In the genomic region with DNA sequence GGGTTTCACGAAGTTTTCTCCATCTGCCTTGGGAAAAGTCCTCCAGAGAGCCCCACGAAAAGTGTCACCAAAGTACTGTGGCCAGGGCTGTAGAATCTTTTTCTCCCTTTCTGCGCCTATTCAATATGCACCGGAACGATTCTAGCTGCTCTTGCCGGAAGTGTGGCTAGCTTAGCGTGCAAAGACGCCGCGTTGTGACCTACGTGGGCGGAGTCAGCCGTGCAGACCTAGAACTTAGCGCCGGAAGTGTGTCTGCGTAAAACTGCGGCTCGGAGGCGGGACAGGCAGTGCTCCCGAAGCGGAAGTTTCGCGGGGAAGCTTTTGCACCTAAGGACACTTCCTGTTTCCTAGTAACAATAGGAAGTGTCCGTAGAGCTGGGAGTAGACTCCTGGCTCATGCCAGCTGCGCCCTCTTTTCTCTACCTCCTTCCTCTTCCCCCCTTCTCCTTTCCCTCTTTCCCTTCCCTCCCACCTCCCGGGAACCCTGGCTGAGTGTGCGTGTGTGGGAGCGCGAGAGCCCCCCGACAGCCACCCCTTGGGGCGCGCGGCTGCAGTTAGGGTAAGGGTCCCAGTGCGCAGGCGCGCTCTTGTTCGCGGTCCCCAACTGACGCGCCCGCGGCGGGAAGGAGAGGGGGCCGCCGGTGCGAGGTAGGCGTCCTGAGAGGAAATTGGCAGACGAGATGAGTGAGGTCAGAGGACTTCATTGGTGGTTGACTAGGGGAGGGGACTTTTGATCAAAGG, we compare ENCODE assay signal across 1 cellular context.
A peak's percentile ranks its signal among the peaks of the same experiment; 100 is the strongest.
TF ChIP-seq lines count a peak whose summit lies in the region.

A gene with protein sequence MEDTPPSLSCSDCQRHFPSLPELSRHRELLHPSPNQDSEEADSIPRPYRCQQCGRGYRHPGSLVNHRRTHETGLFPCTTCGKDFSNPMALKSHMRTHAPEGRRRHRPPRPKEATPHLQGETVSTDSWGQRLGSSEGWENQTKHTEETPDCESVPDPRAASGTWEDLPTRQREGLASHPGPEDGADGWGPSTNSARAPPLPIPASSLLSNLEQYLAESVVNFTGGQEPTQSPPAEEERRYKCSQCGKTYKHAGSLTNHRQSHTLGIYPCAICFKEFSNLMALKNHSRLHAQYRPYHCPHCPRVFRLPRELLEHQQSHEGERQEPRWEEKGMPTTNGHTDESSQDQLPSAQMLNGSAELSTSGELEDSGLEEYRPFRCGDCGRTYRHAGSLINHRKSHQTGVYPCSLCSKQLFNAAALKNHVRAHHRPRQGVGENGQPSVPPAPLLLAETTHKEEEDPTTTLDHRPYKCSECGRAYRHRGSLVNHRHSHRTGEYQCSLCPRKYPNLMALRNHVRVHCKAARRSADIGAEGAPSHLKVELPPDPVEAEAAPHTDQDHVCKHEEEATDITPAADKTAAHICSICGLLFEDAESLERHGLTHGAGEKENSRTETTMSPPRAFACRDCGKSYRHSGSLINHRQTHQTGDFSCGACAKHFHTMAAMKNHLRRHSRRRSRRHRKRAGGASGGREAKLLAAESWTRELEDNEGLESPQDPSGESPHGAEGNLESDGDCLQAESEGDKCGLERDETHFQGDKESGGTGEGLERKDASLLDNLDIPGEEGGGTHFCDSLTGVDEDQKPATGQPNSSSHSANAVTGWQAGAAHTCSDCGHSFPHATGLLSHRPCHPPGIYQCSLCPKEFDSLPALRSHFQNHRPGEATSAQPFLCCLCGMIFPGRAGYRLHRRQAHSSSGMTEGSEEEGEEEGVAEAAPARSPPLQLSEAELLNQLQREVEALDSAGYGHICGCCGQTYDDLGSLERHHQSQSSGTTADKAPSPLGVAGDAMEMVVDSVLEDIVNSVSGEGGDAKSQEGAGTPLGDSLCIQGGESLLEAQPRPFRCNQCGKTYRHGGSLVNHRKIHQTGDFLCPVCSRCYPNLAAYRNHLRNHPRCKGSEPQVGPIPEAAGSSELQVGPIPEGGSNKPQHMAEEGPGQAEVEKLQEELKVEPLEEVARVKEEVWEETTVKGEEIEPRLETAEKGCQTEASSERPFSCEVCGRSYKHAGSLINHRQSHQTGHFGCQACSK (N-terminal part only) (plus strand): TSS at position 350 of the 741 bp plus-strand sequence. CDS start 1,903 bp downstream, outside the sequence.
A gene (minus strand): TSS at position 168 of the 741 bp plus-strand sequence. CDS start 9,781 bp downstream, outside the sequence.

TF ChIP-seq in K562, 482 proteins besides CTCF, POLR2A, EP300 and RAD21 (continued from another document and continues in another):
- TF ChIP-seq, protein P1, sequence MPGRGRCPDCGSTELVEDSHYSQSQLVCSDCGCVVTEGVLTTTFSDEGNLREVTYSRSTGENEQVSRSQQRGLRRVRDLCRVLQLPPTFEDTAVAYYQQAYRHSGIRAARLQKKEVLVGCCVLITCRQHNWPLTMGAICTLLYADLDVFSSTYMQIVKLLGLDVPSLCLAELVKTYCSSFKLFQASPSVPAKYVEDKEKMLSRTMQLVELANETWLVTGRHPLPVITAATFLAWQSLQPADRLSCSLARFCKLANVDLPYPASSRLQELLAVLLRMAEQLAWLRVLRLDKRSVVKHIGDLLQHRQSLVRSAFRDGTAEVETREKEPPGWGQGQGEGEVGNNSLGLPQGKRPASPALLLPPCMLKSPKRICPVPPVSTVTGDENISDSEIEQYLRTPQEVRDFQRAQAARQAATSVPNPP (IDR thresholded peaks at IDR 0.05; ENCODE audit: borderline replicate concordance, insufficient read depth, insufficient read length), result no peak
- TF ChIP-seq, protein P2, sequence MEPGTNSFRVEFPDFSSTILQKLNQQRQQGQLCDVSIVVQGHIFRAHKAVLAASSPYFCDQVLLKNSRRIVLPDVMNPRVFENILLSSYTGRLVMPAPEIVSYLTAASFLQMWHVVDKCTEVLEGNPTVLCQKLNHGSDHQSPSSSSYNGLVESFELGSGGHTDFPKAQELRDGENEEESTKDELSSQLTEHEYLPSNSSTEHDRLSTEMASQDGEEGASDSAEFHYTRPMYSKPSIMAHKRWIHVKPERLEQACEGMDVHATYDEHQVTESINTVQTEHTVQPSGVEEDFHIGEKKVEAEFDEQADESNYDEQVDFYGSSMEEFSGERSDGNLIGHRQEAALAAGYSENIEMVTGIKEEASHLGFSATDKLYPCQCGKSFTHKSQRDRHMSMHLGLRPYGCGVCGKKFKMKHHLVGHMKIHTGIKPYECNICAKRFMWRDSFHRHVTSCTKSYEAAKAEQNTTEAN (CRISPR knock-in tag; IDR thresholded peaks at IDR 0.05), result no peak
- TF ChIP-seq, protein P3, sequence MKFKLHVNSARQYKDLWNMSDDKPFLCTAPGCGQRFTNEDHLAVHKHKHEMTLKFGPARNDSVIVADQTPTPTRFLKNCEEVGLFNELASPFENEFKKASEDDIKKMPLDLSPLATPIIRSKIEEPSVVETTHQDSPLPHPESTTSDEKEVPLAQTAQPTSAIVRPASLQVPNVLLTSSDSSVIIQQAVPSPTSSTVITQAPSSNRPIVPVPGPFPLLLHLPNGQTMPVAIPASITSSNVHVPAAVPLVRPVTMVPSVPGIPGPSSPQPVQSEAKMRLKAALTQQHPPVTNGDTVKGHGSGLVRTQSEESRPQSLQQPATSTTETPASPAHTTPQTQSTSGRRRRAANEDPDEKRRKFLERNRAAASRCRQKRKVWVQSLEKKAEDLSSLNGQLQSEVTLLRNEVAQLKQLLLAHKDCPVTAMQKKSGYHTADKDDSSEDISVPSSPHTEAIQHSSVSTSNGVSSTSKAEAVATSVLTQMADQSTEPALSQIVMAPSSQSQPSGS (CRISPR knock-in tag; IDR thresholded peaks at IDR 0.05), result no peak
- TF ChIP-seq, protein P4, sequence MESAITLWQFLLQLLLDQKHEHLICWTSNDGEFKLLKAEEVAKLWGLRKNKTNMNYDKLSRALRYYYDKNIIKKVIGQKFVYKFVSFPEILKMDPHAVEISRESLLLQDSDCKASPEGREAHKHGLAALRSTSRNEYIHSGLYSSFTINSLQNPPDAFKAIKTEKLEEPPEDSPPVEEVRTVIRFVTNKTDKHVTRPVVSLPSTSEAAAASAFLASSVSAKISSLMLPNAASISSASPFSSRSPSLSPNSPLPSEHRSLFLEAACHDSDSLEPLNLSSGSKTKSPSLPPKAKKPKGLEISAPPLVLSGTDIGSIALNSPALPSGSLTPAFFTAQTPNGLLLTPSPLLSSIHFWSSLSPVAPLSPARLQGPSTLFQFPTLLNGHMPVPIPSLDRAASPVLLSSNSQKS (CRISPR knock-in tag; IDR thresholded peaks at IDR 0.05), result no peak
- TF ChIP-seq NR2F6 (CRISPR knock-in tag; IDR thresholded peaks at IDR 0.05) (no peak), BMI1 (IDR thresholded peaks at IDR 0.05; ENCODE audit: low read length) (no peak), ZNF263 (CRISPR knock-in tag; IDR thresholded peaks at IDR 0.05; ENCODE audit: borderline replicate concordance) (peak; percentile 100), GTF2F1 (IDR thresholded peaks at IDR 0.05; ENCODE audit: low read depth, low read length) (no peak), ZNF23 (CRISPR knock-in tag; IDR thresholded peaks at IDR 0.05) (no peak), ZNF764 (CRISPR knock-in tag; IDR thresholded peaks at IDR 0.05; ENCODE audit: low read depth) (0 out of 2 replicates have a peak, but pooled peaks have one; percentile 19), ZNF217 (CRISPR knock-in tag; IDR thresholded peaks at IDR 0.05) (no peak), RBFOX2 (IDR thresholded peaks at IDR 0.05; ENCODE audit: low read depth, low read length) (peak; percentile 80), ETV1 (tag; conservative IDR thresholded peaks at IDR 0.05; ENCODE audit: low read depth) (peak; percentile 85), SP1 (CRISPR knock-in tag; IDR thresholded peaks at IDR 0.05) (peak; percentile 96), KHSRP (IDR thresholded peaks at IDR 0.05) (0 out of 2 replicates have a peak, but pooled peaks have one; percentile 20), ZNF384 (IDR thresholded peaks at IDR 0.05; ENCODE audit: low read depth, low read length) (no peak), PHF20 (IDR thresholded peaks at IDR 0.05; ENCODE audit: partially characterized antibody) (peak; percentile 96), ZNF165 (CRISPR knock-in tag; IDR thresholded peaks at IDR 0.05; ENCODE audit: borderline replicate concordance) (no peak), NR2C1 (IDR thresholded peaks at IDR 0.05) (peak; percentile 90), NR2C1 (tag; IDR thresholded peaks at IDR 0.05) (peak; percentile 93), TRIM24 (IDR thresholded peaks at IDR 0.05) (peak in 1 of 2 experiments; percentile 98; a peak in 2 of 4 replicates), SAFB (IDR thresholded peaks at IDR 0.05; ENCODE audit: borderline replicate concordance, low read depth, low read length) (no peak), GATAD2A (IDR thresholded peaks at IDR 0.05) (no peak)
- TF ChIP-seq, protein P5, sequence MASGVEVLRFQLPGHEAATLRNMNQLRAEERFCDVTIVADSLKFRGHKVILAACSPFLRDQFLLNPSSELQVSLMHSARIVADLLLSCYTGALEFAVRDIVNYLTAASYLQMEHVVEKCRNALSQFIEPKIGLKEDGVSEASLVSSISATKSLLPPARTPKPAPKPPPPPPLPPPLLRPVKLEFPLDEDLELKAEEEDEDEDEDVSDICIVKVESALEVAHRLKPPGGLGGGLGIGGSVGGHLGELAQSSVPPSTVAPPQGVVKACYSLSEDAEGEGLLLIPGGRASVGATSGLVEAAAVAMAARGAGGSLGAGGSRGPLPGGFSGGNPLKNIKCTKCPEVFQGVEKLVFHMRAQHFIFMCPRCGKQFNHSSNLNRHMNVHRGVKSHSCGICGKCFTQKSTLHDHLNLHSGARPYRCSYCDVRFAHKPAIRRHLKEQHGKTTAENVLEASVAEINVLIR (CRISPR knock-in tag; IDR thresholded peaks at IDR 0.05), result peak; percentile 87
- TF ChIP-seq, protein P6, sequence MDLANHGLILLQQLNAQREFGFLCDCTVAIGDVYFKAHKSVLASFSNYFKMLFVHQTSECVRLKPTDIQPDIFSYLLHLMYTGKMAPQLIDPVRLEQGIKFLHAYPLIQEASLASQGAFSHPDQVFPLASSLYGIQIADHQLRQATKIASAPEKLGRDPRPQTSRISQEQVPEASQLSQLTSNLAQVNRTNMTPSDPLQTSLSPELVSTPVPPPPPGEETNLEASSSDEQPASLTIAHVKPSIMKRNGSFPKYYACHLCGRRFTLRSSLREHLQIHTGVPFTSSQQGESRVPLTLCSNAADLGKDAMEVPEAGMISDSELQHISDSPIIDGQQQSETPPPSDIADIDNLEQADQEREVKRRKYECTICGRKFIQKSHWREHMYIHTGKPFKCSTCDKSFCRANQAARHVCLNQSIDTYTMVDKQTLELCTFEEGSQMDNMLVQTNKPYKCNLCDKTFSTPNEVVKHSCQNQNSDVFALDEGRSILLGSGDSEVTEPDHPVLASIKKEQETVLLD (IDR thresholded peaks at IDR 0.05), result peak; percentile 87
- TF ChIP-seq, protein P7, sequence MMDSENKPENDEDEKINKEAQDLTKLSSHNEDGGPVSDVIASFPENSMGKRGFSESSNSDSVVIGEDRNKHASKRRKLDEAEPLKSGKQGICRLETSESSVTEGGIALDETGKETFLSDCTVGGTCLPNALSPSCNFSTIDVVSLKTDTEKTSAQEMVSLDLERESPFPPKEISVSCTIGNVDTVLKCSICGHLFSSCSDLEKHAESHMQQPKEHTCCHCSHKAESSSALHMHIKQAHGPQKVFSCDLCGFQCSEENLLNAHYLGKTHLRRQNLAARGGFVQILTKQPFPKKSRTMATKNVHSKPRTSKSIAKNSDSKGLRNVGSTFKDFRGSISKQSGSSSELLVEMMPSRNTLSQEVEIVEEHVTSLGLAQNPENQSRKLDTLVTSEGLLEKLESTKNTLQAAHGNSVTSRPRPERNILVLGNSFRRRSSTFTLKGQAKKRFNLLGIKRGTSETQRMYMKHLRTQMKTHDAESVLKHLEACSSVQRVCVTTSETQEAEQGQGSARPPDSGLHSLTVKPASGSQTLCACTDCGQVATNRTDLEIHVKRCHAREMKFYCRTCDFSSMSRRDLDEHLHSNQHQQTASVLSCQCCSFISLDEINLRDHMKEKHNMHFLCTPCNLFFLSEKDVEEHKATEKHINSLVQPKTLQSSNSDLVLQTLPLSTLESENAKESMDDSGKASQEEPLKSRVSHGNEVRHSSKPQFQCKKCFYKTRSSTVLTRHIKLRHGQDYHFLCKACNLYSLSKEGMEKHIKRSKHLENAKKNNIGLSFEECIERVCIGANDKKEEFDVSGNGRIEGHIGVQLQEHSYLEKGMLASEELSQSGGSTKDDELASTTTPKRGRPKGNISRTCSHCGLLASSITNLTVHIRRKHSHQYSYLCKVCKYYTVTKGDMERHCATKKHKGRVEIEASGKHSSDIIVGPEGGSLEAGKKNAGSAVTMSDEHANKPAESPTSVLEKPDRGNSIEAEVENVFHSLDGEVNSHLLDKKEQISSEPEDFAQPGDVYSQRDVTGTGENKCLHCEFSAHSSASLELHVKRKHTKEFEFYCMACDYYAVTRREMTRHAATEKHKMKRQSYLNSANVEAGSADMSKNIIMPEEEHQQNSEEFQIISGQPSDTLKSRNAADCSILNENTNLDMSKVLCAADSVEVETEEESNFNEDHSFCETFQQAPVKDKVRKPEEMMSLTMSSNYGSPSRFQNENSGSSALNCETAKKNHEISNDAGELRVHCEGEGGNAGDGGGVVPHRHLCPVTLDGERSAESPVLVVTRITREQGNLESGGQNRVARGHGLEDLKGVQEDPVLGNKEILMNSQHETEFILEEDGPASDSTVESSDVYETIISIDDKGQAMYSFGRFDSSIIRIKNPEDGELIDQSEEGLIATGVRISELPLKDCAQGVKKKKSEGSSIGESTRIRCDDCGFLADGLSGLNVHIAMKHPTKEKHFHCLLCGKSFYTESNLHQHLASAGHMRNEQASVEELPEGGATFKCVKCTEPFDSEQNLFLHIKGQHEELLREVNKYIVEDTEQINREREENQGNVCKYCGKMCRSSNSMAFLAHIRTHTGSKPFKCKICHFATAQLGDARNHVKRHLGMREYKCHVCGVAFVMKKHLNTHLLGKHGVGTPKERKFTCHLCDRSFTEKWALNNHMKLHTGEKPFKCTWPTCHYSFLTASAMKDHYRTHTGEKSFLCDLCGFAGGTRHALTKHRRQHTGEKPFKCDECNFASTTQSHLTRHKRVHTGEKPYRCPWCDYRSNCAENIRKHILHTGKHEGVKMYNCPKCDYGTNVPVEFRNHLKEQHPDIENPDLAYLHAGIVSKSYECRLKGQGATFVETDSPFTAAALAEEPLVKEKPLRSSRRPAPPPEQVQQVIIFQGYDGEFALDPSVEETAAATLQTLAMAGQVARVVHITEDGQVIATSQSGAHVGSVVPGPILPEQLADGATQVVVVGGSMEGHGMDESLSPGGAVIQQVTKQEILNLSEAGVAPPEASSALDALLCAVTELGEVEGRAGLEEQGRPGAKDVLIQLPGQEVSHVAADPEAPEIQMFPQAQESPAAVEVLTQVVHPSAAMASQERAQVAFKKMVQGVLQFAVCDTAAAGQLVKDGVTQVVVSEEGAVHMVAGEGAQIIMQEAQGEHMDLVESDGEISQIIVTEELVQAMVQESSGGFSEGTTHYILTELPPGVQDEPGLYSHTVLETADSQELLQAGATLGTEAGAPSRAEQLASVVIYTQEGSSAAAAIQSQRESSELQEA (IDR thresholded peaks at IDR 0.05; ENCODE audit: low read depth), result 0 out of 2 replicates have a peak, but pooled peaks have one; percentile 15
- TF ChIP-seq, protein P8, sequence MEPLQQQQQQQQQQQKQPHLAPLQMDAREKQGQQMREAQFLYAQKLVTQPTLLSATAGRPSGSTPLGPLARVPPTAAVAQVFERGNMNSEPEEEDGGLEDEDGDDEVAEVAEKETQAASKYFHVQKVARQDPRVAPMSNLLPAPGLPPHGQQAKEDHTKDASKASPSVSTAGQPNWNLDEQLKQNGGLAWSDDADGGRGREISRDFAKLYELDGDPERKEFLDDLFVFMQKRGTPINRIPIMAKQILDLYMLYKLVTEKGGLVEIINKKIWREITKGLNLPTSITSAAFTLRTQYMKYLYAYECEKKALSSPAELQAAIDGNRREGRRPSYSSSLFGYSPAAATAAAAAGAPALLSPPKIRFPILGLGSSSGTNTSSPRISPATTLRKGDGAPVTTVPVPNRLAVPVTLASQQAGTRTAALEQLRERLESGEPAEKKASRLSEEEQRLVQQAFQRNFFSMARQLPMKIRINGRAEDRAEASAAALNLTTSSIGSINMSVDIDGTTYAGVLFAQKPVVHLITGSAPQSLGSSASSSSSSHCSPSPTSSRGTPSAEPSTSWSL (CRISPR knock-in tag; IDR thresholded peaks at IDR 0.05; ENCODE audit: borderline replicate concordance), result 0 out of 2 replicates have a peak, but pooled peaks have one; percentile 57
